Comparison of ENCODE assay signal across 16 cellular contexts in the genomic region with DNA sequence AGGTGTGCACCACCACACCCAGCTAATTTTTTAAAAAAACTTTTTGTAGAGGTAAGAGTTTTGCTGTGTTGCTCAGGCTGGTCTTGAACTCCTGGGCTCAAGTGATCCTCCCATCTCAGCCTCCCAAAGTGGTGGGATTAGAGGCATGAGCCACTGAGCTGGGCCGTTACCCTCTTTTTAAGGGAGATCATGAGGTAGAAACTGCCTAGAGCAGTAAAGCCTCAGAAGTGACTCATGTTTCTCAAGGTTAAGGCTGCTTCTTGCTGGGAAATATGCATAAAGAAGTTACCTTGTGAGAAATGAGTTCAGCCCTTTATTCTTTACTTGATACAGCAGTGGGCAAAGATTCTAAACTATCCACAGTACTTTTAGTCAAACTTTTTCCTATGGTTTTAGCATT. TPM values are rescaled to one million over a fixed set of nuclear protein-coding genes. Genes with fewer than 3 reads are reported as not detected.
DNase-seq lines count a peak whose midpoint lies in the region; ATAC-seq, FAIRE-seq and TF ChIP-seq lines count a peak whose summit lies in the region.
"Had no signal": no experiment of that assay in that cellular context is flagged by ENCODE, and none has a peak within 500 bp of the region (broad histone marks: within the 10 kb centered on the region; RNA-seq: fewer than 3 reads in every experiment).

No MANE protein-coding gene starts in this region.

- H3K9me3 ChIP-seq in psoas muscle, result no peaks in the 10 kb centered on the region
- H3K9me3 ChIP-seq: MG63 had no signal

- H3K4me1 ChIP-seq in psoas muscle, result peaks cover 88% of the 10 kb centered on the region

- 83 to 100% (median 91%) methylated on average over 1 of the region's 1 CpG for WGBS in psoas muscle, 3 donors

- peaks cover 94% of the 10 kb centered on the region for H3K4me1 Mint-ChIP-seq in activated CD4-positive, alpha-beta T cell treated with anti-CD3 and anti-CD28 coated beads for 36 hours

- no peak for FAIRE-seq in bronchial epithelial cell (lab: Jason Lieb, UNC)
- FAIRE-seq: frontal cortex, GM18507 had no signal

- no peak overlapping the region for H3K27ac ChIP-seq in RWPE1
- H3K27ac ChIP-seq in psoas muscle, result peak overlapping the region; percentile 3

- H3K36me3 Mint-ChIP-seq in activated CD4-positive, alpha-beta T cell treated with anti-CD3 and anti-CD28 coated beads for 36 hours (ENCODE audit: low read depth), result peaks cover 15% of the 10 kb centered on the region

- intact Hi-C loops in activated CD4-positive, alpha-beta T cell treated with anti-CD3 and anti-CD28 coated beads for 36 hours (cut with DNase I, micrococcal nuclease), result loop anchor here in 1 of 2 experiments (2.0 kb wide), 1 partner anchor 37 kb away; a partner anchor contains a TSS
- intact Hi-C loops in psoas muscle (cut with DNase I), result no loop called here

- no peaks in the 10 kb centered on the region for H3K27me3 Mint-ChIP-seq in activated CD4-positive, alpha-beta T cell treated with anti-CD3 and anti-CD28 coated beads for 36 hours

- no peak overlapping the region for H3K4me3 Mint-ChIP-seq in activated CD4-positive, alpha-beta T cell treated with anti-CD3 and anti-CD28 coated beads for 36 hours

- H3K4me3 ChIP-seq in bronchial epithelial cell (ENCODE audit: low read depth, low read length) (no peak overlapping the region), psoas muscle (no peak overlapping the region)
- H3K4me3 ChIP-seq: MG63 had no signal

- peak; percentile 41 for DNase-seq in activated CD4-positive, alpha-beta T cell treated with anti-CD3 and anti-CD28 coated beads for 36 hours
- DNase-seq in activated CD4-positive, alpha-beta T cell treated with anti-CD3 and anti-CD28 coated beads for 1 hour, result no peak
- DNase-seq in RWPE1 (ENCODE audit: low spot score) (peak; percentile 36), bronchial epithelial cell (ENCODE audit: low read depth) (peak; percentile 70), psoas muscle (no peak), ecto neural progenitor cell (ENCODE audit: low spot score) (no peak), SW480 (ENCODE audit: low spot score) (no peak), NCI-H2227 (lab: John Stamatoyannopoulos, UW; ENCODE audit: unreplicated experiment) (no peak)
- DNase-seq: cerebellar nuclear complex; DMS79; MG63; NCI-H510A treated with DMSO at 0.1 percent for 48 hours; occipital lobe; stimulated activated CD4-positive, alpha-beta T cell treated with anti-CD3 and anti-CD28 coated beads, Interleukin-4, amount 100 ng/mL, for 4 hours had no signal

- TF ChIP-seq CTCF in RWPE1 (conservative IDR thresholded peaks at IDR 0.05; ENCODE audit: low read depth) (no peak), bronchial epithelial cell (IDR thresholded peaks at IDR 0.05; ENCODE audit: insufficient read depth, low read length, severe bottlenecking) (no peak), psoas muscle (IDR thresholded peaks at IDR 0.05) (no peak)

- H3K9me3 Mint-ChIP-seq in activated CD4-positive, alpha-beta T cell treated with anti-CD3 and anti-CD28 coated beads for 36 hours (ENCODE audit: low read depth), result no peaks in the 10 kb centered on the region

- no peaks in the 10 kb centered on the region for H3K36me3 ChIP-seq in bronchial epithelial cell (ENCODE audit: control insufficient read depth, insufficient read depth, low read length)
- H3K36me3 ChIP-seq in psoas muscle (ENCODE audit: insufficient read depth in 1 of 2, low read depth in 1 of 2), result no peaks in the 10 kb centered on the region
- H3K36me3 ChIP-seq: MG63 had no signal

- H3K27me3 ChIP-seq in bronchial epithelial cell (ENCODE audit: control insufficient read depth, insufficient read depth, low read length) (no peaks in the 10 kb centered on the region), psoas muscle (ENCODE audit: insufficient read depth in 3 of 3, low read length in 2 of 3) (no peaks in the 10 kb centered on the region)
- H3K27me3 ChIP-seq: MG63 had no signal

- peak; percentile 69 for ATAC-seq in activated CD4-positive, alpha-beta T cell treated with anti-CD3 and anti-CD28 coated beads for 36 hours
- ATAC-seq in psoas muscle, result no peak

- POLR2A ChIA-PET in activated CD4-positive, alpha-beta T cell treated with anti-CD3 and anti-CD28 coated beads for 36 hours (lab: Charles Lee), result interaction anchor here (0.6 kb wide), 1 partner anchor 29 kb away, joined by 3 read pairs; no protein-coding TSS in a partner anchor
- POLR2A ChIA-PET in RWPE1 (lab: Yijun Ruan, JAX; ENCODE audit: low non-redundant PET), result no interaction called here

- H3K27ac Mint-ChIP-seq in activated CD4-positive, alpha-beta T cell treated with anti-CD3 and anti-CD28 coated beads for 36 hours, result peak overlapping the region; percentile 78

- CTCF ChIA-PET in activated CD4-positive, alpha-beta T cell treated with anti-CD3 and anti-CD28 coated beads for 36 hours (lab: Charles Lee), result interaction anchor here (0.6 to 2.1 kb wide), 6 partner anchors 13 to 166 kb away, joined by 3 to 10 read pairs (median 5); no protein-coding TSS in a partner anchor
- CTCF ChIA-PET in RWPE1 (lab: Yijun Ruan, JAX), result no interaction called here

RNA-seq across cellular contexts. Expression of a gene that starts 38.2 kb away (rescaled TPM):
- 100 to 1,000 TPM; 157 to 168 TPM for total RNA-seq in activated CD4-positive, alpha-beta T cell treated with anti-CD3 and anti-CD28 coated beads for 36 hours
- total RNA-seq in bronchial epithelial cell (102 and 103 TPM in 2 replicates), psoas muscle (10 to 100 TPM; 49.1 to 71.6 (median 58.1) TPM)
- 10 to 100 TPM; 39.5 to 70.9 (median 66.1) TPM for polyA plus RNA-seq in psoas muscle

Comparison
In these comparisons a context has a peak if more than half of its experiments do, and no peak if none do; other contexts are left out.
1. DNase-seq: peak in activated CD4-positive, alpha-beta T cell treated with anti-CD3 and anti-CD28 coated beads for 36 hours (single experiment), RWPE1 (single experiment) and bronchial epithelial cell (single experiment); none in activated CD4-positive, alpha-beta T cell treated with anti-CD3 and anti-CD28 coated beads for 1 hour (single experiment), psoas muscle (0 of 2), ecto neural progenitor cell (single experiment), SW480 (single experiment) and NCI-H2227 (single experiment).